22 cellular contexts compared by ENCODE assay signal in genomic region chr12:40056357-40056756, GRCh38.
"Had no signal": no experiment of that assay in that cellular context is flagged by ENCODE, and none has a peak within 500 bp of the region (broad histone marks: within the 10 kb centered on the region; RNA-seq: fewer than 3 reads in every experiment).

No MANE protein-coding gene starts in this region.

- H3K9me3 ChIP-seq: gastrocnemius medialis, lower lobe of right lung, right atrium auricular region, spleen, testis, transverse colon had no signal

- H3K4me1 ChIP-seq: gastrocnemius medialis, neural progenitor cell, spleen had no signal

- H3K36me3 ChIP-seq: gastrocnemius medialis, lower lobe of right lung, neural progenitor cell, right atrium auricular region, spleen, transverse colon had no signal

- ATAC-seq: activated CD4-positive, alpha-beta T cell treated with anti-CD3 and anti-CD28 coated beads for 36 hours; activated naive CD4-positive, alpha-beta T cell treated with anti-CD3 and anti-CD28 coated beads, Interleukin-2, amount 50 U/mL, for 72 hours; activated T-cell treated with anti-CD3 and anti-CD28 coated beads, Interleukin-2, amount 50 U/mL, for 72 hours; gastrocnemius medialis; lower lobe of right lung; naive thymus-derived CD8-positive, alpha-beta T cell; stimulated activated naive CD8-positive, alpha-beta T cell treated with anti-CD3 and anti-CD28 coated beads, Interleukin-15, Interleukin-2, amounts not matched to agents 100 U/mL and 50 U/mL, for 24 hours had no signal

- H3K27me3 ChIP-seq: gastrocnemius medialis, hepatocyte, neural progenitor cell, right atrium auricular region, spleen, testis, transverse colon had no signal

- H3K4me3 ChIP-seq: gastrocnemius medialis, hepatocyte, lower lobe of right lung, neural progenitor cell, right atrium auricular region, spleen, testis, transverse colon had no signal

- DNase-seq: activated CD4-positive, alpha-beta T cell treated with anti-CD3 and anti-CD28 coated beads for 36 hours; activated CD4-positive, CD25-positive, alpha-beta regulatory T cell; activated naive CD4-positive, alpha-beta T cell; activated T-cell treated with anti-CD3 and anti-CD28 coated beads for 4 hours; activated T-cell treated with anti-CD3 and anti-CD28 coated beads, Interleukin-2, amount 50 U/mL, for 72 hours; anterior cingulate cortex; dermis blood vessel endothelial cell; effector CD4-positive, alpha-beta T cell; gastrocnemius medialis; lower lobe of right lung; mesenchymal stem cell; naive thymus-derived CD8-positive, alpha-beta T cell; occipital lobe; spleen; stimulated activated naive CD8-positive, alpha-beta T cell treated with anti-CD3 and anti-CD28 coated beads, Interleukin-15, Interleukin-2, amounts not matched to agents 100 U/mL and 50 U/mL, for 24 hours; testis; transverse colon had no signal

- H3K27ac ChIP-seq: gastrocnemius medialis, hepatocyte, lower lobe of right lung, neural progenitor cell, parathyroid adenoma, spleen, testis had no signal
